In the genomic region with DNA sequence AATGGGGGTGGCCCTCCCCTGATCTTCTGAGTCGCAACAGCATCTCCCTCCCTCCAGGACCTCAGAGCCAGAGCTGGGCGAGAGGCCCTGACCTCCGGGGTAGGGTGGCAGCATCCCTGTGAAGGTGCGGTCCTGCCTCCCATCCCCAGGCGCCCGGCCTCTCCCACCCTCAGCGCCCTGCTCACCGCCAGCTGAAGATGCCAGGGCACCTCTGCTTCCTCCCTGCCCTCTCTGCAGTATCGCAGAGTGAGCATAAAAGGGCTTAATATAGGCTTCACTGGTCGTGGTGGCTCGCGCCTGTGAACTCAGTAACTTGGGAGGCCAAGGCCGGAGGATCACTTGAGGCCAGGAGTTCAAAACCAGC, we compare ENCODE assay signal across 1 cellular context.
TF ChIP-seq lines count a peak whose summit lies in the region.

No MANE protein-coding gene starts in this region.

TF ChIP-seq in H1, 55 proteins besides CTCF, POLR2A, EP300 and RAD21:
- no peak for TF ChIP-seq KDM1A (IDR thresholded peaks at IDR 0.05; ENCODE audit: borderline replicate concordance, low read length)
- TF ChIP-seq ZNF274 (IDR thresholded peaks at IDR 0.05; ENCODE audit: borderline replicate concordance, extremely low read depth, low read length), result no peak
- no peak for TF ChIP-seq GABPA (IDR thresholded peaks at IDR 0.05; ENCODE audit: borderline replicate concordance, insufficient read depth, low read length)
- no peak for TF ChIP-seq SAP30 (IDR thresholded peaks at IDR 0.05; ENCODE audit: insufficient read depth, insufficient replicate concordance, low read length)
- TF ChIP-seq, protein P1, sequence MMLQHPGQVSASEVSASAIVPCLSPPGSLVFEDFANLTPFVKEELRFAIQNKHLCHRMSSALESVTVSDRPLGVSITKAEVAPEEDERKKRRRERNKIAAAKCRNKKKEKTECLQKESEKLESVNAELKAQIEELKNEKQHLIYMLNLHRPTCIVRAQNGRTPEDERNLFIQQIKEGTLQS (IDR thresholded peaks at IDR 0.05; ENCODE audit: insufficient read depth, low read depth, low read length), result no peak
- no peak for TF ChIP-seq KDM4A (IDR thresholded peaks at IDR 0.05; ENCODE audit: low read depth, low read length, severe bottlenecking)
- TF ChIP-seq KDM5A (IDR thresholded peaks at IDR 0.05; ENCODE audit: low read length), result no peak
